31 cellular contexts compared by ENCODE assay signal in genomic region chr1:112092656-112093371, GRCh38.
"Had no signal": no experiment of that assay in that cellular context is flagged by ENCODE, and none has a peak within 500 bp of the region (broad histone marks: within the 10 kb centered on the region; RNA-seq: fewer than 3 reads in every experiment).

No MANE protein-coding gene starts in this region.

- H3K4me3 Mint-ChIP-seq: activated naive CD4-positive, alpha-beta T cell treated with anti-CD3 and anti-CD28 coated beads for 36 hours; activated naive CD8-positive, alpha-beta T cell treated with anti-CD3 and anti-CD28 coated beads for 36 hours; mesothelial cell of epicardium; naive B cell; nephron progenitor cell; stimulated activated effector memory CD8-positive, alpha-beta T cell treated with anti-CD3 and anti-CD28 coated beads, Interleukin-12 subunit alpha, Interleukin-12 subunit beta, amount 100 ng/mL, for 72 hours; stimulated activated naive CD8-positive, alpha-beta T cell treated with anti-CD3 and anti-CD28 coated beads, Interleukin-15, amount 100 ng/mL, for 72 hours; T-helper 1 cell treated with Interleukin-12 subunit alpha and Interleukin-12 subunit beta and Interleukin-4 antibody, amounts not matched to agents 30 μg/mL and 1 μg/mL, for 36 hours had no signal

- H3K27ac Mint-ChIP-seq: activated naive CD4-positive, alpha-beta T cell treated with anti-CD3 and anti-CD28 coated beads for 36 hours; activated naive CD8-positive, alpha-beta T cell treated with anti-CD3 and anti-CD28 coated beads for 36 hours; mesothelial cell of epicardium; naive B cell; nephron progenitor cell; stimulated activated effector memory CD8-positive, alpha-beta T cell treated with anti-CD3 and anti-CD28 coated beads, Interleukin-12 subunit alpha, Interleukin-12 subunit beta, amount 100 ng/mL, for 72 hours; stimulated activated naive CD8-positive, alpha-beta T cell treated with anti-CD3 and anti-CD28 coated beads, Interleukin-15, amount 100 ng/mL, for 72 hours; T-helper 1 cell treated with Interleukin-12 subunit alpha and Interleukin-12 subunit beta and Interleukin-4 antibody, amounts not matched to agents 30 μg/mL and 1 μg/mL, for 36 hours had no signal

- H3K4me1 ChIP-seq: adrenal gland, esophagus squamous epithelium, heart right ventricle, parathyroid adenoma, psoas muscle, sigmoid colon, upper lobe of right lung had no signal

- H3K4me3 ChIP-seq: adrenal gland, esophagus squamous epithelium, heart right ventricle, psoas muscle, sigmoid colon, upper lobe of right lung had no signal

- H3K9ac ChIP-seq: parathyroid adenoma had no signal

- H3K36me3 Mint-ChIP-seq: activated naive CD8-positive, alpha-beta T cell treated with anti-CD3 and anti-CD28 coated beads for 36 hours; mesothelial cell of epicardium; naive B cell; stimulated activated effector memory CD8-positive, alpha-beta T cell treated with anti-CD3 and anti-CD28 coated beads, Interleukin-12 subunit alpha, Interleukin-12 subunit beta, amount 100 ng/mL, for 72 hours had no signal

- DNase-seq: activated CD4-positive, alpha-beta T cell treated with anti-CD3 and anti-CD28 coated beads for 48 hours; activated CD4-positive, alpha-beta T cell treated with anti-CD3 and anti-CD28 coated beads, Interleukin-2, amount 50 U/mL, for 48 hours; activated CD8-positive, alpha-beta memory T cell treated with anti-CD3 and anti-CD28 coated beads for 24 hours; activated effector memory CD4-positive, alpha-beta T cell treated with anti-CD3 and anti-CD28 coated beads, Interleukin-2, amount 50 U/mL, for 16 hours; activated naive CD4-positive, alpha-beta T cell treated with anti-CD3 and anti-CD28 coated beads for 36 hours; activated naive CD8-positive, alpha-beta T cell treated with anti-CD3 and anti-CD28 coated beads for 36 hours; adrenal gland; brain microvascular endothelial cell; cortex of kidney; esophagus squamous epithelium; foreskin melanocyte; heart right ventricle; islet precursor cell; left cardiac atrium; left ventricle myocardium superior; naive B cell; nephron progenitor cell; nucleus accumbens; psoas muscle; sigmoid colon; small intestine; stimulated activated CD4-positive, alpha-beta T cell treated with anti-CD3 and anti-CD28 coated beads, Interleukin-4, amount 100 ng/mL, for 24 hours; stimulated activated naive CD8-positive, alpha-beta T cell treated with anti-CD3 and anti-CD28 coated beads, Interleukin-15, amount 100 ng/mL, for 72 hours; T-helper 9 cell; upper lobe of right lung had no signal

- H3K27me3 ChIP-seq: adrenal gland, brain microvascular endothelial cell, sigmoid colon had no signal

- ATAC-seq: activated CD4-positive, CD25-positive, alpha-beta regulatory T cell treated with anti-CD3 and anti-CD28 coated beads, Interleukin-2, amount 50 U/mL, for 24 hours; heart right ventricle; left cardiac atrium; left ventricle myocardium superior; psoas muscle; stimulated activated effector memory CD8-positive, alpha-beta T cell treated with anti-CD3 and anti-CD28 coated beads, Interleukin-12 subunit alpha, Interleukin-12 subunit beta, amount 100 ng/mL, for 72 hours; stimulated activated naive CD8-positive, alpha-beta T cell treated with anti-CD3 and anti-CD28 coated beads, Interleukin-15, amount 100 ng/mL, for 72 hours; upper lobe of right lung had no signal

- H3K27ac ChIP-seq: adrenal gland, brain microvascular endothelial cell, esophagus squamous epithelium, heart right ventricle, parathyroid adenoma, psoas muscle, sigmoid colon, upper lobe of right lung, VCaP had no signal

- H3K4me1 Mint-ChIP-seq: activated naive CD8-positive, alpha-beta T cell treated with anti-CD3 and anti-CD28 coated beads for 36 hours; mesothelial cell of epicardium; naive B cell; nephron progenitor cell; stimulated activated effector memory CD8-positive, alpha-beta T cell treated with anti-CD3 and anti-CD28 coated beads, Interleukin-12 subunit alpha, Interleukin-12 subunit beta, amount 100 ng/mL, for 72 hours; stimulated activated naive CD8-positive, alpha-beta T cell treated with anti-CD3 and anti-CD28 coated beads, Interleukin-15, amount 100 ng/mL, for 72 hours had no signal

- H3K9me3 Mint-ChIP-seq: activated naive CD4-positive, alpha-beta T cell treated with anti-CD3 and anti-CD28 coated beads for 36 hours; activated naive CD8-positive, alpha-beta T cell treated with anti-CD3 and anti-CD28 coated beads for 36 hours; mesothelial cell of epicardium; nephron progenitor cell; stimulated activated effector memory CD8-positive, alpha-beta T cell treated with anti-CD3 and anti-CD28 coated beads, Interleukin-12 subunit alpha, Interleukin-12 subunit beta, amount 100 ng/mL, for 72 hours; stimulated activated naive CD8-positive, alpha-beta T cell treated with anti-CD3 and anti-CD28 coated beads, Interleukin-15, amount 100 ng/mL, for 72 hours; T-helper 1 cell treated with Interleukin-12 subunit alpha and Interleukin-12 subunit beta and Interleukin-4 antibody, amounts not matched to agents 30 μg/mL and 1 μg/mL, for 36 hours had no signal

- H3K79me2 ChIP-seq: parathyroid adenoma had no signal

- H2AFZ ChIP-seq: parathyroid adenoma had no signal

- H3K36me3 ChIP-seq: adrenal gland, brain microvascular endothelial cell, esophagus squamous epithelium, heart right ventricle, sigmoid colon, upper lobe of right lung had no signal

- H3K9me3 ChIP-seq: adrenal gland, esophagus squamous epithelium, heart right ventricle, psoas muscle, sigmoid colon, upper lobe of right lung had no signal
